Comparison of ENCODE assay signal across 1 cellular context in the genomic region with DNA sequence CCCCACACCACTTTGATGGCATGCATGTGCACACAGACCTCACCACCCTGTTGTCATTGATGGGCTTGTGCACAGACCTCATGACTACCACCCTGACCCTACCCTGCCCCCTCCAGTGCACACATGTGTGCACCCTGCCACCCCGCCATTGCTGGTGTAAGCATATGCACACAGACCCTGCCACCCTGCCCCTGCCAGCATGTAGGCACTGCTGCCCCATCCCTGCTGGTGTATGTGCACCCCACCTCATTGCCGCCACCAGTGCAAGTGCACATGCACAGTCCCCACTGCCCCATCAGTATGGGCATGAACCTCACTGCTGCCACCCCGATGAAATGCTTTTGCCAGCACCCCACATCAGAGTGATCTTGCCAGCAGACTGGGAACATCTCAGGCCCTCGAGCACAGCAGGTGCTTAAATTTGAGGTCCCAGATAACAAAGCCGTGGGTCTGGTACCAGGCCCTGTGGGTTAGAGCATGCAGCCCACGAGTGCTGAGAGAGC.
TF ChIP-seq lines count a peak whose summit lies in the region.

No MANE protein-coding gene starts in this region.

TF ChIP-seq in H1, 55 proteins besides CTCF, POLR2A, EP300 and RAD21:
- TF ChIP-seq BRCA1 (IDR thresholded peaks at IDR 0.05; ENCODE audit: low read depth, low read length) (no peak), SIX5 (IDR thresholded peaks at IDR 0.05; ENCODE audit: low read depth, low read length) (no peak), SRF (IDR thresholded peaks at IDR 0.05; ENCODE audit: low read depth, low read length) (no peak), YY1 (IDR thresholded peaks at IDR 0.05; ENCODE audit: low read depth, low read length) (no peak), SP1 (IDR thresholded peaks at IDR 0.05; ENCODE audit: low read depth, low read length) (no peak), CHD2 (IDR thresholded peaks at IDR 0.05; ENCODE audit: low read length) (no peak), MAFK (IDR thresholded peaks at IDR 0.05; ENCODE audit: low read depth, low read length) (no peak), SIN3A (conservative IDR thresholded peaks at IDR 0.05 in 1 of 2, IDR thresholded peaks at IDR 0.05 in 1 of 2; ENCODE audit: low read depth in 1 of 2, low read length in 2 of 2) (no peak), HDAC6 (IDR thresholded peaks at IDR 0.05; ENCODE audit: low read depth, low read length) (no peak), TCF12 (IDR thresholded peaks at IDR 0.05; ENCODE audit: low read depth, low read length) (no peak), KDM5A (IDR thresholded peaks at IDR 0.05; ENCODE audit: low read length) (no peak)
- TF ChIP-seq, protein P1, sequence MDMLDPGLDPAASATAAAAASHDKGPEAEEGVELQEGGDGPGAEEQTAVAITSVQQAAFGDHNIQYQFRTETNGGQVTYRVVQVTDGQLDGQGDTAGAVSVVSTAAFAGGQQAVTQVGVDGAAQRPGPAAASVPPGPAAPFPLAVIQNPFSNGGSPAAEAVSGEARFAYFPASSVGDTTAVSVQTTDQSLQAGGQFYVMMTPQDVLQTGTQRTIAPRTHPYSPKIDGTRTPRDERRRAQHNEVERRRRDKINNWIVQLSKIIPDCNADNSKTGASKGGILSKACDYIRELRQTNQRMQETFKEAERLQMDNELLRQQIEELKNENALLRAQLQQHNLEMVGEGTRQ (IDR thresholded peaks at IDR 0.05; ENCODE audit: low read length) = no peak
TF ChIP-seq in H1: peak in this region for 0.
